ENCODE assay signal across 7 cellular contexts in genomic region chr9:128127990-128128835, GRCh38. TPM values are rescaled to one million over a fixed set of nuclear protein-coding genes. Genes with fewer than 3 reads are reported as not detected.
A peak's percentile ranks its signal among the peaks of the same experiment; 100 is the strongest.
DNase-seq lines count a peak whose midpoint lies in the region; ATAC-seq and TF ChIP-seq lines count a peak whose summit lies in the region.

No MANE protein-coding gene starts in this region.

- H3K4me3 Mint-ChIP-seq in brain = peak overlapping the region; percentile 92 to 99 (median 97)

- H3K9me3 Mint-ChIP-seq in brain = peaks cover 0 to 10% (median 0%) of the 10 kb centered on the region in 5 experiments

- TF ChIP-seq CTCF in brain (conservative IDR thresholded peaks at IDR 0.05) = no peak

- DNase-seq in NCI-H2107 (lab: John Stamatoyannopoulos, UW) (peak; percentile 82), UCSD-AML1 (lab: John Stamatoyannopoulos, UW; ENCODE audit: unreplicated experiment) (peak; percentile 86), skeletal muscle cell (ENCODE audit: low read depth) (peak; percentile 67)

- ATAC-seq in GM18858 (IDR thresholded peaks at IDR 0.05; ENCODE audit: unreplicated experiment) (peak; percentile 39), HG03066 (IDR thresholded peaks at IDR 0.05; ENCODE audit: low read depth, unreplicated experiment) (peak; percentile 66)

- H3K4me3 ChIP-seq in iPS-11a (ENCODE audit: low read depth, low read length) (peak overlapping the region; percentile 84), skeletal muscle cell (ENCODE audit: low read depth, low read length) (peak overlapping the region; percentile 73)

- peak overlapping the region; percentile 98 to 100 (median 99) for H3K27ac Mint-ChIP-seq in brain

- H3K36me3 Mint-ChIP-seq in brain = peaks cover 4% of the 10 kb centered on the region

- peaks cover 27% of the 10 kb centered on the region for H3K27me3 Mint-ChIP-seq in brain

- H3K4me1 Mint-ChIP-seq in brain = peaks cover 68% of the 10 kb centered on the region

RNA-seq across cellular contexts. Expression of gene PTGES2, which starts 0.7 kb away (rescaled TPM):
- 115 TPM for polyA plus RNA-seq in brain (ENCODE audit: insufficient read depth, low read depth, low replicate concordance)

RNA-seq across cellular contexts. Expression of gene LCN2, which starts 21.0 kb away (rescaled TPM):
- polyA plus RNA-seq in brain (ENCODE audit: insufficient read depth, low read depth, low replicate concordance) = not detected

RNA-seq across cellular contexts. Expression of gene BBLN, which starts 31.9 kb away (rescaled TPM):
- polyA plus RNA-seq in brain (ENCODE audit: insufficient read depth, low read depth, low replicate concordance) = 404 TPM

Comparison
In these comparisons a context has a peak if more than half of its experiments do, and no peak if none do; other contexts are left out.
1. Peak in every context shown above with its lines: DNase-seq, ATAC-seq and H3K4me3 ChIP-seq.